In the genomic region with DNA sequence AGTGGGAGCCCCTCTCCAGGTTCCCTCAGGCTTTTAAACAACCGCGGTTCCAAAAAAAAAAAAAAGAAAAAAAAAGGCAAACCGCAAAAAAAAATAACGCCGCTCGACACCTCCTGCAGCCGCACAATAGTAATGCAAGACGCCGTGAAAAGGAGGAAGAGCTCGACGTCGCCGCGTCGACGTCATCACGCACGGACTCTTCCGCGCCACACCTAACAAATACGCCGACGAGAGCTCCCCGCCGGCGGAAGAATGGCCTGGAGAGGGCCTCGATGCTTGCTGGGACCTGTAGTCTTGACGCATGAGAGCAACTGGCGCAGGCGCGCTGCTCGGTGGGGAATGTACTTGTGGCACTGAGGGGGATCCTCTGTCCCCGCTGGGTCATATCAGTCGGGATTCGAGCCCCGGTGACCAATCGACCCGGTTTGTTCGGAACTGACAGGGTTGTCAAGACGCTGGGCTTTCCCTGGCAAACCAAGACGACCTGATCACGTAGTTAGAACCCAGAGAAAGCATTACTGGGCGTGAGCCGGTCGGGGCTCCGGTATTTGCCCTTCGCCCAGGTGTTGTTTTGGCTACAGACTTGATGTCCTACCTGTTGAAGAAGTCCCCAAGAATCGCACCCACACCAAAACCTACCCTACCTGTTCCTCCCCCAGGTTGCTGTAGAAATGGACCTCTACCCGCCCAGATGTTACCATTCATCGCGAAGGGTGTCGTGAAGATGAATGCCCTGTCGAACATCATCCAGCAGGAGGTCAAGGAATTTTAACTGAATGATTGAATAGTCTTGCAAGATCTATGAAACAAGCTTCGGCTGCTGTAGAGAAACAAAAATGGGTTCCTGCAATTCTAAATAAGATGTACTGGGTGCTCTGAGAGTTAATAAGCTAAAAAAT, we compare ENCODE assay signal across 8 cellular contexts. TPM values are rescaled to one million over a fixed set of nuclear protein-coding genes. Genes with fewer than 3 reads are reported as not detected.
DNase-seq lines count a peak whose midpoint lies in the region; ATAC-seq and TF ChIP-seq lines count a peak whose summit lies in the region.

A gene (minus strand): TSS at position 131 of the 899 bp plus-strand sequence. CDS start 166 bp downstream, outside the sequence.

- DNase-seq in BE2C: peak; percentile 98
- DNase-seq in GM19238 (ENCODE audit: insufficient read length, low spot score): peak; percentile 82
- DNase-seq in NCI-H524 treated with DMSO at 0.1 percent for 48 hours (lab: John Stamatoyannopoulos, UW): peak; percentile 84
- DNase-seq in activated CD4-positive, alpha-beta T cell treated with anti-CD3 and anti-CD28 coated beads for 48 hours: peak; percentile 96
- peak; percentile 98 for DNase-seq in colonic mucosa
- DNase-seq in stimulated activated CD4-positive, alpha-beta T cell treated with anti-CD3 and anti-CD28 coated beads, Interleukin-1b, Interleukin-23, amount 100 ng/mL, for 48 hours: peak; percentile 96

- H3K27me3 ChIP-seq in BE2C (no peaks in the 10 kb centered on the region), colonic mucosa (no peaks in the 10 kb centered on the region), layer of hippocampus (ENCODE audit: control insufficient read depth, insufficient read depth, low read length) (no peaks in the 10 kb centered on the region)

- TF ChIP-seq CTCF in BE2C (IDR thresholded peaks at IDR 0.05; ENCODE audit: low read depth, low read length) (peak; percentile 38), colonic mucosa (IDR thresholded peaks at IDR 0.05) (peak; percentile 26)

- intact Hi-C loops in colonic mucosa (cut with DNase I): no loop called here

- no peaks in the 10 kb centered on the region for H3K36me3 ChIP-seq in BE2C
- no peaks in the 10 kb centered on the region for H3K36me3 ChIP-seq in colonic mucosa

- H3K4me1 ChIP-seq in BE2C (peaks cover 23% of the 10 kb centered on the region), colonic mucosa (no peaks in the 10 kb centered on the region)

- peak within 1 kb of the TSS; percentile 86 to 96 for H3K9ac ChIP-seq in colonic mucosa (ENCODE audit: low read depth in 2 of 2, low read length in 2 of 2)

- peak within 1 kb of the TSS; percentile 96 for H3K27ac ChIP-seq in colonic mucosa
- H3K27ac ChIP-seq in layer of hippocampus (ENCODE audit: low read depth, low read length): peak within 1 kb of the TSS; percentile 85

- H3K9me3 ChIP-seq in BE2C: no peaks in the 10 kb centered on the region
- H3K9me3 ChIP-seq in colonic mucosa: no peaks in the 10 kb centered on the region

- H3K4me3 ChIP-seq in BE2C (ENCODE audit: low read depth, low read length) (peak within 1 kb of the TSS; percentile 91), colonic mucosa (peak within 1 kb of the TSS; percentile 52)

- ATAC-seq in HG03457 (IDR thresholded peaks at IDR 0.05; ENCODE audit: unreplicated experiment): peak; percentile 99

RNA-seq across cellular contexts. Expression of the gene that starts here (rescaled TPM):
- 11.2 TPM for polyA plus RNA-seq in BE2C (2012; ENCODE audit: insufficient read depth, insufficient read length, low read depth)
- 10 to 100 TPM; 25.1 to 28.6 TPM for total RNA-seq in colonic mucosa

Comparison
In these comparisons a context has a peak if more than half of its experiments do, and no peak if none do; other contexts are left out.
1. Peak in every context shown above with its lines: DNase-seq, ATAC-seq, H3K4me3 ChIP-seq and H3K27ac ChIP-seq.